ENCODE assay signal across 8 cellular contexts in genomic region chr3:123552095-123552714, GRCh38. TPM values are rescaled to one million over a fixed set of nuclear protein-coding genes. Genes with fewer than 3 reads are reported as not detected.
DNase-seq lines count a peak whose midpoint lies in the region; ATAC-seq and TF ChIP-seq lines count a peak whose summit lies in the region.

No MANE protein-coding gene starts in this region.

- H3K36me3 Mint-ChIP-seq in MCF 10A (ENCODE audit: insufficient read depth, unreplicated experiment) (peaks cover 79% of the 10 kb centered on the region), type B pancreatic cell (peaks cover 47% of the 10 kb centered on the region)

- no peak overlapping the region for H3K4me3 ChIP-seq in breast epithelium

- H3K27me3 Mint-ChIP-seq in MCF 10A (ENCODE audit: insufficient read depth, unreplicated experiment) (no peaks in the 10 kb centered on the region), type B pancreatic cell (no peaks in the 10 kb centered on the region)

- H3K27ac Mint-ChIP-seq in MCF 10A (ENCODE audit: low read depth, unreplicated experiment) (no peak overlapping the region), type B pancreatic cell (no peak overlapping the region)

- DNase-seq in MCF 10A (ENCODE audit: unreplicated experiment), result peak; percentile 27
- no peak for DNase-seq in breast epithelium (ENCODE audit: low spot score in 2 of 2)
- DNase-seq in NCI-H460 (ENCODE audit: extremely low read depth, low read depth), result peak; percentile 4
- peak; percentile 60 for DNase-seq in dermis blood vessel endothelial cell
- no peak for DNase-seq in type B pancreatic cell (ENCODE audit: extremely low spot score, unreplicated experiment)
- no peak for DNase-seq in erythroblast (lab: John Stamatoyannopoulos, UW)

- no peaks in the 10 kb centered on the region for H3K36me3 ChIP-seq in breast epithelium

- intact Hi-C loops in MCF 10A (cut with micrococcal nuclease), result no loop called here
- intact Hi-C loops in breast epithelium (cut with DNase I; ENCODE audit: low total_unique reads), result no loop called here

- POLR2A ChIA-PET in MCF 10A (lab: Yijun Ruan, JAX), result interaction anchor here (0.9 to 1.5 kb wide), 2 partner anchors 11 to 67 kb away, joined by 3 to 4 read pairs; no protein-coding TSS in a partner anchor

- no TSS peak for BruUV-seq in MCF 10A (replicated peaks; lab: Mats Ljungman, UMichigan)

- peaks cover 13% of the 10 kb centered on the region for H3K4me1 Mint-ChIP-seq in MCF 10A (ENCODE audit: insufficient read depth, unreplicated experiment)
- H3K4me1 Mint-ChIP-seq in type B pancreatic cell (ENCODE audit: unreplicated experiment), result peaks cover 3% of the 10 kb centered on the region

- H3K9me3 ChIP-seq in breast epithelium, result peaks cover 3 to 22% of the 10 kb centered on the region in 2 donors

- H3K4me1 ChIP-seq in breast epithelium, result no peaks in the 10 kb centered on the region

- H3K4me3 Mint-ChIP-seq in MCF 10A (ENCODE audit: unreplicated experiment) (no peak overlapping the region), type B pancreatic cell (no peak overlapping the region)

- H3K27me3 ChIP-seq in breast epithelium, result no peaks in the 10 kb centered on the region

- no peak for TF ChIP-seq POLR2A in breast epithelium (IDR thresholded peaks at IDR 0.05)
- TF ChIP-seq POLR2A in erythroblast (IDR thresholded peaks at IDR 0.05; ENCODE audit: low read length), result no peak

- peak; percentile 42 for TF ChIP-seq CTCF in MCF 10A (IDR thresholded peaks at IDR 0.05; ENCODE audit: unreplicated experiment)
- no peak for TF ChIP-seq CTCF in breast epithelium (IDR thresholded peaks at IDR 0.05)
- peak; percentile 63 for TF ChIP-seq CTCF in type B pancreatic cell (conservative IDR thresholded peaks at IDR 0.05)

- no peak overlapping the region for H3K27ac ChIP-seq in breast epithelium

- H3K9me3 Mint-ChIP-seq in MCF 10A (ENCODE audit: unreplicated experiment) (peaks cover 26% of the 10 kb centered on the region), type B pancreatic cell (peaks cover 5% of the 10 kb centered on the region)

- CTCF ChIA-PET in MCF 10A (lab: Yijun Ruan, JAX), result interaction anchor here (0.6 to 1.8 kb wide), 12 partner anchors 8 to 1246 kb away, joined by 3 to 6 read pairs (median 3); no protein-coding TSS in a partner anchor

- ATAC-seq in GM21526 (IDR thresholded peaks at IDR 0.05; ENCODE audit: low FRiP score, unreplicated experiment), result no peak
- ATAC-seq in GM19463 (IDR thresholded peaks at IDR 0.05; ENCODE audit: unreplicated experiment), result no peak

RNA-seq across cellular contexts. Expression of gene HACD2, which starts 32.6 kb away (rescaled TPM):
- total RNA-seq in MCF 10A (2022) (76.5 and 97.7 TPM in 2 replicates), breast epithelium (10 to 100 TPM; 29.5 to 61.0 (median 55.9) TPM), dermis blood vessel endothelial cell (24.8 and 39.4 TPM in 2 replicates), type B pancreatic cell (ENCODE audit: low replicate concordance) (30.4 and 31.9 TPM in 2 replicates)
- total RNA-seq in NCI-H460 (2014; rRNA removed; shearing (Covaris generic)), result 21.3 and 25.4 TPM in 2 replicates
- polyA plus RNA-seq in NCI-H460 (2014; cell fraction: nucleus; rRNA removed), result 14.4 and 24.6 TPM in 2 replicates

Comparison
In these comparisons a context has a peak if more than half of its experiments do, and no peak if none do; other contexts are left out.
1. DNase-seq: peak in MCF 10A (single experiment), NCI-H460 (single experiment) and dermis blood vessel endothelial cell (single experiment); none in breast epithelium (0 of 2), type B pancreatic cell (single experiment) and erythroblast (0 of 2).
2. CTCF ChIP-seq: peak in MCF 10A (single experiment) and type B pancreatic cell (single experiment); none in breast epithelium (0 of 3).